ENCODE assay signal across 7 cellular contexts in genomic region chr2:138829326-138829725, GRCh38. TPM values are rescaled to one million over a fixed set of nuclear protein-coding genes. Genes with fewer than 3 reads are reported as not detected.
DNase-seq lines count a peak whose midpoint lies in the region; ATAC-seq and TF ChIP-seq lines count a peak whose summit lies in the region.

No MANE protein-coding gene starts in this region.

- H3K27me3 Mint-ChIP-seq in endodermal cell (ENCODE audit: insufficient read depth) (peaks cover 5% of the 10 kb centered on the region), progenitor cell of endocrine pancreas (no peaks in the 10 kb centered on the region)

- H3K79me2 ChIP-seq in KMS-11 (ENCODE audit: insufficient read depth, low read depth) (no peaks in the 10 kb centered on the region), SK-N-SH (ENCODE audit: insufficient read depth) (no peaks in the 10 kb centered on the region)

- H3K36me3 Mint-ChIP-seq in endodermal cell (ENCODE audit: low read depth) (no peaks in the 10 kb centered on the region), progenitor cell of endocrine pancreas (ENCODE audit: insufficient read depth) (no peaks in the 10 kb centered on the region)

- TF ChIP-seq CTCF in KMS-11 (conservative IDR thresholded peaks at IDR 0.05; ENCODE audit: low read depth, low read length) (peak; percentile 51), SK-N-SH (IDR thresholded peaks at IDR 0.05) (peak; percentile 44), endodermal cell (conservative IDR thresholded peaks at IDR 0.05) (peak; percentile 91), progenitor cell of endocrine pancreas (IDR thresholded peaks at IDR 0.05; ENCODE audit: unreplicated experiment) (peak; percentile 81)

- no peak overlapping the region for H3K27ac ChIP-seq in KMS-11
- H3K27ac ChIP-seq in SK-N-SH (ENCODE audit: low read depth in 2 of 2, low read length in 1 of 2): no peak overlapping the region
- H3K27ac ChIP-seq in endodermal cell (ENCODE audit: low read depth, low read length): no peak overlapping the region

- H3K9me3 ChIP-seq in SK-N-SH: no peaks in the 10 kb centered on the region
- H3K9me3 ChIP-seq in endodermal cell (ENCODE audit: control insufficient read depth, low read length): no peaks in the 10 kb centered on the region

- H3K4me3 ChIP-seq in KMS-11 (IDR thresholded peaks at IDR 0.05; ENCODE audit: insufficient read depth, low read depth, low read length) (no peak overlapping the region), SK-N-SH (ENCODE audit: low read depth in 2 of 2, low read length in 1 of 2) (peak overlapping the region in 1 of 2 experiments; percentile 33; a peak in 1 of 4 replicates), endodermal cell (ENCODE audit: low read length) (no peak overlapping the region)

- H3K9ac ChIP-seq in KMS-11 (no peak overlapping the region), SK-N-SH (no peak overlapping the region), endodermal cell (ENCODE audit: extremely low read depth, low read length, poor library complexity, severe bottlenecking) (no peak overlapping the region)

- CTCF ChIA-PET in SK-N-SH (lab: Yijun Ruan, JAX): interaction anchor here (0.7 to 5.1 kb wide), 11 partner anchors 11 to 977 kb away, joined by 3 to 42 read pairs (median 7); no protein-coding TSS in a partner anchor

- no peak overlapping the region for H2AFZ ChIP-seq in KMS-11 (ENCODE audit: low read depth)
- no peak overlapping the region for H2AFZ ChIP-seq in SK-N-SH (ENCODE audit: low read depth)

- H3K4me3 Mint-ChIP-seq in endodermal cell (no peak overlapping the region), progenitor cell of endocrine pancreas (ENCODE audit: low read depth) (no peak overlapping the region)

- in situ Hi-C loops in G401 (cut with HindIII; ENCODE audit: low sequenced_read_pairs): no loop called here

- DNase-seq in G401 (ENCODE audit: low spot score) (peak; percentile 20), SK-N-SH (peak; percentile 49), endodermal cell (peak; percentile 91), progenitor cell of endocrine pancreas (ENCODE audit: low spot score, unreplicated experiment) (peak; percentile 43), GDM1 (lab: John Stamatoyannopoulos, UW) (no peak)

- H3K27me3 ChIP-seq in KMS-11 (ENCODE audit: insufficient read depth, low read depth): no peaks in the 10 kb centered on the region
- no peaks in the 10 kb centered on the region for H3K27me3 ChIP-seq in SK-N-SH (ENCODE audit: insufficient read depth)
- no peaks in the 10 kb centered on the region for H3K27me3 ChIP-seq in endodermal cell (ENCODE audit: control insufficient read depth, insufficient read depth, low read length, poor library complexity, severe bottlenecking)

- WGBS in SK-N-SH (ENCODE audit: low lambda C conversion rate): 63% methylated on average over 2 of the region's 2 CpGs
- WGBS in endodermal cell (ENCODE audit: insufficient coverage in 1 of 2, insufficient read length in 1 of 2), 2 experiments: 10 to 16% methylated on average over 2 of the region's 2 CpGs

- POLR2A ChIA-PET in SK-N-SH (lab: Yijun Ruan, JAX): no interaction called here

- peak; percentile 90 for ATAC-seq in GM21360 (IDR thresholded peaks at IDR 0.05; ENCODE audit: unreplicated experiment)

- H3K9me2 ChIP-seq in SK-N-SH: no peaks in the 10 kb centered on the region

- peak; percentile 74 for TF ChIP-seq RAD21 in SK-N-SH (IDR thresholded peaks at IDR 0.05; ENCODE audit: low read length)

- TF ChIP-seq EP300 in SK-N-SH (IDR thresholded peaks at IDR 0.05; ENCODE audit: borderline replicate concordance in 1 of 2, low read depth in 1 of 2, low read length in 1 of 2): no peak

- H3K4me1 ChIP-seq in KMS-11 (ENCODE audit: low read depth, poor library complexity, severe bottlenecking) (no peaks in the 10 kb centered on the region), SK-N-SH (ENCODE audit: control insufficient read depth in 1 of 2, insufficient read depth in 2 of 2, low read depth in 1 of 2, low read length in 1 of 2) (peaks cover 0 to 2% of the 10 kb centered on the region in 2 experiments; a peak in 1 of 4 replicates), endodermal cell (ENCODE audit: control insufficient read depth, insufficient read depth, low read length) (no peaks in the 10 kb centered on the region)

- H4K20me1 ChIP-seq in KMS-11 (ENCODE audit: insufficient read depth): no peaks in the 10 kb centered on the region
- H4K20me1 ChIP-seq in SK-N-SH (ENCODE audit: insufficient read depth): no peaks in the 10 kb centered on the region

- H3K27ac Mint-ChIP-seq in endodermal cell (no peak overlapping the region), progenitor cell of endocrine pancreas (no peak overlapping the region)

- H3K36me3 ChIP-seq in KMS-11 (ENCODE audit: insufficient read depth) (no peaks in the 10 kb centered on the region), SK-N-SH (replicated peaks in 1 of 2; ENCODE audit: control insufficient read depth in 1 of 2, insufficient read depth in 2 of 2, low read length in 1 of 2) (no peaks in the 10 kb centered on the region), endodermal cell (ENCODE audit: control insufficient read depth, insufficient read depth, low read length) (no peaks in the 10 kb centered on the region)

- H3K4me2 ChIP-seq in KMS-11 (no peak overlapping the region), SK-N-SH (no peak overlapping the region)

- no peaks in the 10 kb centered on the region for H3K9me3 Mint-ChIP-seq in endodermal cell
- no peaks in the 10 kb centered on the region for H3K9me3 Mint-ChIP-seq in progenitor cell of endocrine pancreas (ENCODE audit: low read depth)

- H3K4me1 Mint-ChIP-seq in endodermal cell: peaks cover 3% of the 10 kb centered on the region
- H3K4me1 Mint-ChIP-seq in progenitor cell of endocrine pancreas (ENCODE audit: low read depth): peaks cover 3% of the 10 kb centered on the region

- H3F3A ChIP-seq in SK-N-SH (replicated peaks; ENCODE audit: insufficient read depth): no peaks in the 10 kb centered on the region

TF ChIP-seq in SK-N-SH, 30 proteins besides CTCF, POLR2A, EP300 and RAD21:
- TF ChIP-seq RXRA (IDR thresholded peaks at IDR 0.05; ENCODE audit: borderline replicate concordance, low read depth): no peak
- TF ChIP-seq PBX3 (IDR thresholded peaks at IDR 0.05): no peak
- no peak for TF ChIP-seq TCF12 (IDR thresholded peaks at IDR 0.05)
- peak; percentile 55; the same call in 1 of the 2 replicates for TF ChIP-seq SMC3 (IDR thresholded peaks at IDR 0.05; ENCODE audit: low read depth, low read length)
- TF ChIP-seq YY1 (IDR thresholded peaks at IDR 0.05; ENCODE audit: low read depth): no peak
- no peak for TF ChIP-seq EZH2phosphoT487 (IDR thresholded peaks at IDR 0.05; ENCODE audit: borderline replicate concordance, low read depth)
- no peak for TF ChIP-seq FOSL2 (IDR thresholded peaks at IDR 0.05; ENCODE audit: borderline replicate concordance, low read depth)
- no peak for TF ChIP-seq GATA2 (CRISPR knock-in tag; IDR thresholded peaks at IDR 0.05)

RNA-seq across cellular contexts. Expression of gene NXPH2, which starts 49.1 kb away (rescaled TPM):
- not detected in 2 replicates for total RNA-seq in G401 (2014; rRNA removed; shearing (Covaris generic))
- not detected in 2 replicates for polyA plus RNA-seq in SK-N-SH (2012; rRNA removed)
- polyA plus RNA-seq in SK-N-SH (2012; cell fraction: cytosol; rRNA removed): 0.05 and 0.09 TPM in 2 replicates
- not detected in 2 replicates for polyA plus RNA-seq in SK-N-SH (2012; cell fraction: nucleus; rRNA removed)
- total RNA-seq in endodermal cell (1 to 10 TPM; 3.7 to 4.8 TPM), progenitor cell of endocrine pancreas (5.3 and 5.9 TPM in 2 replicates)
- polyA plus RNA-seq in endodermal cell (2013, experiment 1 of 2): 2.0 TPM
- 1.7 TPM for polyA plus RNA-seq in endodermal cell (2013, experiment 2 of 2)
